27 cellular contexts compared by ENCODE assay signal in genomic region chr1:40701684-40702083, GRCh38. TPM values are rescaled to one million over a fixed set of nuclear protein-coding genes. Genes with fewer than 3 reads are reported as not detected.
DNase-seq lines count a peak whose midpoint lies in the region; ATAC-seq, FAIRE-seq and TF ChIP-seq lines count a peak whose summit lies in the region.
"Had no signal": no experiment of that assay in that cellular context is flagged by ENCODE, and none has a peak within 500 bp of the region (broad histone marks: within the 10 kb centered on the region; RNA-seq: fewer than 3 reads in every experiment).

No MANE protein-coding gene starts in this region.

- peak overlapping the region in 2 of 4 donors; percentile 10 to 72 for H3K4me3 Mint-ChIP-seq in CD4-positive, CD25-positive, alpha-beta regulatory T cell
- H3K4me3 Mint-ChIP-seq in brain = peak overlapping the region in 1 of 5 experiments; percentile 30
- H3K4me3 Mint-ChIP-seq in naive thymus-derived CD8-positive, alpha-beta T cell = no peak overlapping the region
- H3K4me3 Mint-ChIP-seq: activated CD8-positive, alpha-beta T cell treated with anti-CD3 and anti-CD28 coated beads, Interleukin-2, amount 10 ng/mL, durations not matched to agents 7 days and 5 days had no signal

- TF ChIP-seq POLR2A in H54 (IDR thresholded peaks at IDR 0.05; ENCODE audit: low read depth, low read length) = no peak

- H4K20me1 ChIP-seq in OCI-LY1 (ENCODE audit: insufficient read depth, low read length) = no peaks in the 10 kb centered on the region

- DNase-seq in CD4-positive, CD25-positive, alpha-beta regulatory T cell = no peak
- no peak for DNase-seq in H54 (ENCODE audit: insufficient read length, low spot score)
- no peak for DNase-seq in naive thymus-derived CD8-positive, alpha-beta T cell
- no peak for DNase-seq in stimulated activated CD4-positive, alpha-beta T cell treated with anti-CD3 and anti-CD28 coated beads, Interleukin-15, amount 100 ng/mL, for 24 hours
- DNase-seq: activated CD8-positive, alpha-beta T cell treated with anti-CD3 and anti-CD28 coated beads, Interleukin-2, amount 10 ng/mL, durations not matched to agents 7 days and 5 days; activated effector memory CD4-positive, alpha-beta T cell treated with Interleukin-2 at 50 U/mL for 16 hours; C1 segment of cervical spinal cord; DND-41; Kasumi-1; midbrain; NCI-H510A; pancreas; right cardiac atrium; SIG-M5; spleen; stimulated activated CD4-positive, alpha-beta T cell treated with anti-CD3 and anti-CD28 coated beads, Interleukin-4, amount 100 ng/mL, for 1 hour; substantia nigra; upper lobe of right lung had no signal

- FAIRE-seq in H54 (lab: Jason Lieb, UNC) = no peak
- FAIRE-seq: endothelial cell of umbilical vein, H1, HepG2, pancreas, RCC 7860 had no signal

- H3K9me2 ChIP-seq in OCI-LY1 (ENCODE audit: low read depth, low read length) = no peaks in the 10 kb centered on the region

- H3F3A ChIP-seq in OCI-LY1 (ENCODE audit: insufficient read depth, low read length) = no peaks in the 10 kb centered on the region

- TF ChIP-seq CTCF in 22Rv1 (IDR thresholded peaks at IDR 0.05) (no peak), OCI-LY1 (IDR thresholded peaks at IDR 0.05; ENCODE audit: low read length) (no peak), brain (conservative IDR thresholded peaks at IDR 0.05) (no peak)

- no peaks in the 10 kb centered on the region for H3K27me3 ChIP-seq in CD4-positive, CD25-positive, alpha-beta regulatory T cell (ENCODE audit: control insufficient read depth, insufficient read depth, low read length)
- H3K27me3 ChIP-seq in OCI-LY1 (ENCODE audit: insufficient read depth, low read length) = no peaks in the 10 kb centered on the region
- H3K27me3 ChIP-seq: pancreas, spleen, upper lobe of right lung had no signal

- H3K4me1 ChIP-seq in CD4-positive, CD25-positive, alpha-beta regulatory T cell (ENCODE audit: control insufficient read depth, insufficient read depth, low read length, poor library complexity, severe bottlenecking) = peaks cover 49% of the 10 kb centered on the region
- peaks cover 85% of the 10 kb centered on the region for H3K4me1 ChIP-seq in OCI-LY1 (ENCODE audit: insufficient read depth, low read length, severe bottlenecking)

- no peak overlapping the region for H2AFZ ChIP-seq in OCI-LY1 (ENCODE audit: low read length)

- no peaks in the 10 kb centered on the region for H3K9me3 Mint-ChIP-seq in CD4-positive, CD25-positive, alpha-beta regulatory T cell
- no peaks in the 10 kb centered on the region for H3K9me3 Mint-ChIP-seq in brain
- H3K9me3 Mint-ChIP-seq in naive thymus-derived CD8-positive, alpha-beta T cell = no peaks in the 10 kb centered on the region

- H3K36me3 Mint-ChIP-seq in CD4-positive, CD25-positive, alpha-beta regulatory T cell = peaks cover 12% of the 10 kb centered on the region
- no peaks in the 10 kb centered on the region for H3K36me3 Mint-ChIP-seq in brain
- H3K36me3 Mint-ChIP-seq in naive thymus-derived CD8-positive, alpha-beta T cell = peaks cover 0 to 4% (median 2%) of the 10 kb centered on the region in 3 donors

- no peak overlapping the region for H3K4me3 ChIP-seq in CD4-positive, CD25-positive, alpha-beta regulatory T cell (ENCODE audit: low read depth, low read length)
- no peak overlapping the region for H3K4me3 ChIP-seq in OCI-LY1 (ENCODE audit: low read depth, low read length, poor library complexity, severe bottlenecking)
- H3K4me3 ChIP-seq: pancreas, spleen, upper lobe of right lung had no signal

- peaks cover 48 to 81% (median 56%) of the 10 kb centered on the region in 4 donors for H3K4me1 Mint-ChIP-seq in CD4-positive, CD25-positive, alpha-beta regulatory T cell
- H3K4me1 Mint-ChIP-seq in brain = peaks cover 46% of the 10 kb centered on the region
- peaks cover 15 to 78% (median 61%) of the 10 kb centered on the region in 4 donors for H3K4me1 Mint-ChIP-seq in naive thymus-derived CD8-positive, alpha-beta T cell

- H3K27me3 Mint-ChIP-seq in CD4-positive, CD25-positive, alpha-beta regulatory T cell = no peaks in the 10 kb centered on the region
- H3K27me3 Mint-ChIP-seq in brain = no peaks in the 10 kb centered on the region
- H3K27me3 Mint-ChIP-seq in naive thymus-derived CD8-positive, alpha-beta T cell = no peaks in the 10 kb centered on the region

- POLR2A ChIA-PET in naive thymus-derived CD8-positive, alpha-beta T cell (lab: Charles Lee) = interaction anchor here (0.6 to 11.7 kb wide), 3 partner anchors 9 to 1573 kb away, joined by 4 to 120 read pairs (median 5); partner anchors contain the start of gene NFYC

- no peak for ATAC-seq in CD4-positive, CD25-positive, alpha-beta regulatory T cell (ENCODE audit: low read depth in 2 of 2)
- no peak for ATAC-seq in naive thymus-derived CD8-positive, alpha-beta T cell
- ATAC-seq in esophagus mucosa = no peak
- ATAC-seq: activated CD4-positive, CD25-positive, alpha-beta regulatory T cell treated with anti-CD3 and anti-CD28 coated beads, Interleukin-2, amount 50 U/mL, for 24 hours; activated CD8-positive, alpha-beta T cell treated with anti-CD3 and anti-CD28 coated beads, Interleukin-2, amount 10 ng/mL, durations not matched to agents 7 days and 5 days; HepG2; pancreas; right cardiac atrium; upper lobe of right lung had no signal

- H3K36me3 ChIP-seq in CD4-positive, CD25-positive, alpha-beta regulatory T cell (ENCODE audit: control insufficient read depth, insufficient read depth, low read length) = no peaks in the 10 kb centered on the region
- no peaks in the 10 kb centered on the region for H3K36me3 ChIP-seq in OCI-LY1 (ENCODE audit: insufficient read depth, low read length)
- H3K36me3 ChIP-seq: pancreas, upper lobe of right lung had no signal

- peak overlapping the region; percentile 35; the same call in 1 of the 2 replicates for H3K9ac ChIP-seq in OCI-LY1 (ENCODE audit: low read length)

- peak overlapping the region; percentile 18; the same call in 1 of the 2 replicates for H3K4me2 ChIP-seq in OCI-LY1 (ENCODE audit: low read length)

- H3K79me2 ChIP-seq in OCI-LY1 (ENCODE audit: insufficient read depth, low read length) = peaks cover 81% of the 10 kb centered on the region

- H3K9me3 ChIP-seq in CD4-positive, CD25-positive, alpha-beta regulatory T cell (ENCODE audit: control insufficient read depth in 2 of 2, low read length in 2 of 2) = no peaks in the 10 kb centered on the region
- H3K9me3 ChIP-seq in OCI-LY1 (ENCODE audit: low read length) = no peaks in the 10 kb centered on the region; the same call in 1 of the 2 replicates
- H3K9me3 ChIP-seq: pancreas, spleen, upper lobe of right lung had no signal

- H3K27ac ChIP-seq in 22Rv1 = peak overlapping the region; percentile 99
- H3K27ac ChIP-seq in CD4-positive, CD25-positive, alpha-beta regulatory T cell (ENCODE audit: insufficient read depth, low read length, poor library complexity, severe bottlenecking) = no peak overlapping the region
- H3K27ac ChIP-seq in OCI-LY1 (ENCODE audit: low read depth, low read length, poor library complexity, severe bottlenecking) = peak overlapping the region; percentile 91
- H3K27ac ChIP-seq: pancreas, upper lobe of right lung had no signal

- H3K27ac Mint-ChIP-seq in CD4-positive, CD25-positive, alpha-beta regulatory T cell = peak overlapping the region; percentile 9 to 73 (median 66)
- H3K27ac Mint-ChIP-seq in brain = peak overlapping the region in 3 of 5 experiments; percentile 4 to 64 (median 53)
- peak overlapping the region in 3 of 10 donors; percentile 1 to 29 (median 12) for H3K27ac Mint-ChIP-seq in naive thymus-derived CD8-positive, alpha-beta T cell
- H3K27ac Mint-ChIP-seq: activated CD8-positive, alpha-beta T cell treated with anti-CD3 and anti-CD28 coated beads, Interleukin-2, amount 10 ng/mL, durations not matched to agents 7 days and 5 days had no signal

RNA-seq across cellular contexts. Expression of gene NFYC, which starts 10.2 kb away (rescaled TPM):
- total RNA-seq in CD4-positive, CD25-positive, alpha-beta regulatory T cell = 61.1 TPM
- 10 to 100 TPM; 51.2 to 59.0 (median 56.1) TPM for polyA plus RNA-seq in CD4-positive, CD25-positive, alpha-beta regulatory T cell
- polyA plus RNA-seq in brain (ENCODE audit: insufficient read depth, low read depth, low replicate concordance) = 88.3 TPM
- total RNA-seq in naive thymus-derived CD8-positive, alpha-beta T cell = 10 to 100 TPM; 65.8 to 67.2 TPM
- polyA plus RNA-seq in naive thymus-derived CD8-positive, alpha-beta T cell = 10 to 100 TPM; 32.5 to 46.9 (median 33.3) TPM
- total RNA-seq in esophagus mucosa = 40.8 TPM

RNA-seq across cellular contexts. Expression of gene RIMS3, which starts 36.2 kb away (rescaled TPM):
- 3.8 TPM for total RNA-seq in CD4-positive, CD25-positive, alpha-beta regulatory T cell
- 1 to 10 TPM; 1.0 to 3.3 (median 1.6) TPM for polyA plus RNA-seq in CD4-positive, CD25-positive, alpha-beta regulatory T cell
- polyA plus RNA-seq in brain (ENCODE audit: insufficient read depth, low read depth, low replicate concordance) = 135 TPM
- 1 to 10 TPM; 1.2 to 2.0 TPM for total RNA-seq in naive thymus-derived CD8-positive, alpha-beta T cell
- 1 to 10 TPM in 2 of 3 donors, under 1 TPM in 1; 0.76 to 1.5 (median 1.0) TPM for polyA plus RNA-seq in naive thymus-derived CD8-positive, alpha-beta T cell
- 2.2 TPM for total RNA-seq in esophagus mucosa
